Comparison of ENCODE assay signal across 15 cellular contexts in genomic region chr1:81144240-81144639, GRCh38.
"Had no signal": no experiment of that assay in that cellular context is flagged by ENCODE, and none has a peak within 500 bp of the region (broad histone marks: within the 10 kb centered on the region; RNA-seq: fewer than 3 reads in every experiment).

No MANE protein-coding gene starts in this region.

- H3K9ac ChIP-seq: parathyroid adenoma had no signal

- H3K4me1 Mint-ChIP-seq: activated naive CD8-positive, alpha-beta T cell treated with anti-CD3 and anti-CD28 coated beads, Interleukin-2, amount 50 U/mL, for 24 hours; immature natural killer cell had no signal

- H3K27me3 ChIP-seq: heart left ventricle, neutrophil, stomach, upper lobe of right lung had no signal

- H3K36me3 Mint-ChIP-seq: immature natural killer cell had no signal

- H2AFZ ChIP-seq: parathyroid adenoma had no signal

- H3K36me3 ChIP-seq: heart left ventricle, neutrophil, stomach, thoracic aorta, upper lobe of right lung had no signal

- H3K27ac Mint-ChIP-seq: activated naive CD4-positive, alpha-beta T cell treated with anti-CD3 and anti-CD28 coated beads for 36 hours; activated naive CD8-positive, alpha-beta T cell treated with anti-CD3 and anti-CD28 coated beads, Interleukin-2, amount 50 U/mL, for 24 hours; activated T-helper 2 cell treated with anti-CD3 and anti-CD28 coated beads, Interferon-gamma antibody, Interleukin-2, Interleukin-4, amounts not matched to agents 10 μg/mL and 5 μg/mL and 100 μg/mL, durations not matched to agents 14 hours and 24 hours and 36 hours; immature natural killer cell had no signal

- H3K27ac ChIP-seq: dorsolateral prefrontal cortex, heart left ventricle, neutrophil, parathyroid adenoma, stomach, thoracic aorta, upper lobe of right lung had no signal

- H3K27me3 Mint-ChIP-seq: activated naive CD8-positive, alpha-beta T cell treated with anti-CD3 and anti-CD28 coated beads, Interleukin-2, amount 50 U/mL, for 24 hours had no signal

- DNase-seq: activated naive CD4-positive, alpha-beta T cell treated with anti-CD3 and anti-CD28 coated beads for 36 hours; activated naive CD8-positive, alpha-beta T cell treated with anti-CD3 and anti-CD28 coated beads, Interleukin-2, amount 50 U/mL, for 24 hours; dorsolateral prefrontal cortex; erythroblast; foreskin melanocyte; heart left ventricle; immature natural killer cell; stimulated activated CD4-positive, alpha-beta T cell treated with anti-CD3 and anti-CD28 coated beads, Interleukin-1b, Interleukin-23, amount 100 ng/mL, for 48 hours; stomach; SW 1271; upper lobe of right lung had no signal

- H3K4me3 ChIP-seq: dorsolateral prefrontal cortex, heart left ventricle, stomach, thoracic aorta, upper lobe of right lung had no signal

- H3K4me1 ChIP-seq: heart left ventricle, parathyroid adenoma, stomach, upper lobe of right lung had no signal

- H3K79me2 ChIP-seq: parathyroid adenoma had no signal

- H3K4me3 Mint-ChIP-seq: activated naive CD4-positive, alpha-beta T cell treated with anti-CD3 and anti-CD28 coated beads for 36 hours; activated naive CD8-positive, alpha-beta T cell treated with anti-CD3 and anti-CD28 coated beads, Interleukin-2, amount 50 U/mL, for 24 hours; immature natural killer cell had no signal

- ATAC-seq: activated naive CD8-positive, alpha-beta T cell treated with anti-CD3 and anti-CD28 coated beads, Interleukin-2, amount 50 U/mL, for 24 hours; heart left ventricle; upper lobe of right lung had no signal

- H3K9me3 ChIP-seq: heart left ventricle, neutrophil, stomach, thoracic aorta, upper lobe of right lung had no signal
